Comparison of ENCODE assay signal across 1 cellular context in genomic region chrX:119398974-119399771, GRCh38.
TF ChIP-seq lines count a peak whose summit lies in the region.

TSS of gene SLC25A43 (plus strand) at chrX:119399336. CDS start at chrX:119399404, 68 bp downstream.

TF ChIP-seq in K562, 482 proteins besides CTCF, POLR2A, EP300 and RAD21 (continued from another document and continues in another):
- TF ChIP-seq ZNF512 (tag; IDR thresholded peaks at IDR 0.05) (no peak), SP1 (CRISPR knock-in tag; IDR thresholded peaks at IDR 0.05) (no peak), HDAC8 (tag; IDR thresholded peaks at IDR 0.05) (peak; percentile 16; the same call in 1 of the 2 replicates), HBP1 (CRISPR knock-in tag; IDR thresholded peaks at IDR 0.05) (no peak), NKRF (IDR thresholded peaks at IDR 0.05; ENCODE audit: borderline replicate concordance) (no peak), CHD2 (IDR thresholded peaks at IDR 0.05; ENCODE audit: low read depth, low read length) (no peak), ZNF695 (CRISPR knock-in tag; IDR thresholded peaks at IDR 0.05) (no peak), DDX20 (tag; IDR thresholded peaks at IDR 0.05; ENCODE audit: low read depth) (no peak), PPARD (CRISPR knock-in tag; IDR thresholded peaks at IDR 0.05) (no peak), CREB5 (CRISPR knock-in tag; IDR thresholded peaks at IDR 0.05) (no peak), ZNF224 (CRISPR knock-in tag; IDR thresholded peaks at IDR 0.05) (no peak), CXXC5 (CRISPR knock-in tag; IDR thresholded peaks at IDR 0.05) (peak; percentile 64), KLF6 (CRISPR knock-in tag; IDR thresholded peaks at IDR 0.05; ENCODE audit: borderline replicate concordance) (no peak), GABPA (tag; conservative IDR thresholded peaks at IDR 0.05; ENCODE audit: low read depth) (no peak), SFPQ (IDR thresholded peaks at IDR 0.05; ENCODE audit: low read depth, low read length) (no peak), RAD51 (IDR thresholded peaks at IDR 0.05; ENCODE audit: borderline replicate concordance, low read depth) (no peak), L3MBTL2 (IDR thresholded peaks at IDR 0.05) (peak; percentile 98), SUPT5H (IDR thresholded peaks at IDR 0.05) (no peak), ATF6 (CRISPR knock-in tag; IDR thresholded peaks at IDR 0.05) (no peak), BRD9 (IDR thresholded peaks at IDR 0.05; ENCODE audit: low read depth, partially characterized antibody) (no peak), FOXM1 (IDR thresholded peaks at IDR 0.05; ENCODE audit: low read depth) (no peak), FOXM1 (CRISPR knock-in tag; IDR thresholded peaks at IDR 0.05; ENCODE audit: low read depth) (no peak), ATF1 (CRISPR knock-in tag; IDR thresholded peaks at IDR 0.05) (no peak), ATF1 (tag; IDR thresholded peaks at IDR 0.05) (peak; percentile 40), ZNF197 (CRISPR knock-in tag; IDR thresholded peaks at IDR 0.05; ENCODE audit: low read depth) (no peak), TFAP4 (CRISPR knock-in tag; IDR thresholded peaks at IDR 0.05; ENCODE audit: borderline replicate concordance) (0 out of 2 replicates have a peak, but pooled peaks have one; percentile 26), VEZF1 (CRISPR knock-in tag; IDR thresholded peaks at IDR 0.05) (peak; percentile 67), CTCFL (IDR thresholded peaks at IDR 0.05; ENCODE audit: borderline replicate concordance, insufficient read depth, low read depth, low read length, poor library complexity, severe bottlenecking) (no peak), ARID4B (CRISPR knock-in tag; IDR thresholded peaks at IDR 0.05) (0 out of 2 replicates have a peak, but pooled peaks have one; percentile 59), KAT7 (CRISPR knock-in tag; IDR thresholded peaks at IDR 0.05; ENCODE audit: borderline replicate concordance) (no peak), HCFC1 (IDR thresholded peaks at IDR 0.05; ENCODE audit: low read depth, low read length) (no peak), ZNF175 (CRISPR knock-in tag; IDR thresholded peaks at IDR 0.05; ENCODE audit: low read depth) (no peak), CLOCK (CRISPR knock-in tag; IDR thresholded peaks at IDR 0.05; ENCODE audit: borderline replicate concordance) (no peak), SIN3A (IDR thresholded peaks at IDR 0.05; ENCODE audit: borderline replicate concordance in 2 of 2, control insufficient read depth in 1 of 2, low read depth in 2 of 2, low read length in 2 of 2) (no peak; a peak in 1 of 4 replicates)
